ENCODE assay signal across 17 cellular contexts in genomic region chr5:141095263-141095641, GRCh38. TPM values are rescaled to one million over a fixed set of nuclear protein-coding genes. Genes with fewer than 3 reads are reported as not detected.
DNase-seq lines count a peak whose midpoint lies in the region; ATAC-seq and TF ChIP-seq lines count a peak whose summit lies in the region.
"Had no signal": no experiment of that assay in that cellular context is flagged by ENCODE, and none has a peak within 500 bp of the region (broad histone marks: within the 10 kb centered on the region; RNA-seq: fewer than 3 reads in every experiment).

No MANE protein-coding gene starts in this region.

- peaks cover 2% of the 10 kb centered on the region for H3K27me3 Mint-ChIP-seq in mesothelial cell of epicardium (ENCODE audit: low read depth)
- H3K27me3 Mint-ChIP-seq in activated naive CD4-positive, alpha-beta T cell treated with anti-CD3 and anti-CD28 coated beads, Interleukin-2, amount 10 ng/mL, durations not matched to agents 7 days and 5 days, result peaks cover 17% of the 10 kb centered on the region
- peaks cover 18% of the 10 kb centered on the region for H3K27me3 Mint-ChIP-seq in T-helper 17 cell

- H3K9me3 Mint-ChIP-seq in mesothelial cell of epicardium, result peaks cover 38% of the 10 kb centered on the region
- peaks cover 18% of the 10 kb centered on the region for H3K9me3 Mint-ChIP-seq in activated naive CD4-positive, alpha-beta T cell treated with anti-CD3 and anti-CD28 coated beads, Interleukin-2, amount 10 ng/mL, durations not matched to agents 7 days and 5 days

- ATAC-seq in heart right ventricle (no peak), Right ventricle myocardium inferior (no peak), T-helper 17 cell (no peak)
- ATAC-seq: activated CD4-positive, alpha-beta T cell treated with anti-CD3 and anti-CD28 coated beads for 36 hours had no signal

- H3K9me3 ChIP-seq in heart right ventricle (peaks cover 0 to 85% (median 15%) of the 10 kb centered on the region in 11 donors), T-helper 17 cell (ENCODE audit: control insufficient read depth, low read length, poor library complexity, severe bottlenecking) (peaks cover under 1% of the 10 kb centered on the region)

- no peak for DNase-seq in heart right ventricle
- DNase-seq in Right ventricle myocardium inferior (ENCODE audit: missing footprints), result no peak
- DNase-seq in dorsolateral prefrontal cortex, result no peak
- no peak for DNase-seq in mesothelial cell of epicardium (ENCODE audit: low spot score in 2 of 2, unreplicated experiment in 2 of 2)
- no peak for DNase-seq in activated naive CD4-positive, alpha-beta T cell treated with anti-CD3 and anti-CD28 coated beads, Interleukin-2, amount 10 ng/mL, durations not matched to agents 7 days and 5 days
- no peak for DNase-seq in DMS79 treated with DMSO at 0.1 percent for 48 hours (lab: John Stamatoyannopoulos, UW)
- no peak for DNase-seq in T-helper 17 cell
- no peak for DNase-seq in HCEC 1CT
- DNase-seq: activated CD4-positive, alpha-beta T cell treated with anti-CD3 and anti-CD28 coated beads for 36 hours; activated T-cell treated with anti-CD3 and anti-CD28 coated beads, Interleukin-2, amount 50 U/mL, for 48 hours; islet precursor cell; NCI-H510A had no signal

- H3K4me1 Mint-ChIP-seq in mesothelial cell of epicardium (peaks cover 4% of the 10 kb centered on the region), T-helper 17 cell (no peaks in the 10 kb centered on the region)
- no peaks in the 10 kb centered on the region for H3K4me1 Mint-ChIP-seq in activated naive CD4-positive, alpha-beta T cell treated with anti-CD3 and anti-CD28 coated beads, Interleukin-2, amount 10 ng/mL, durations not matched to agents 7 days and 5 days
- H3K4me1 Mint-ChIP-seq: activated CD4-positive, alpha-beta T cell treated with anti-CD3 and anti-CD28 coated beads for 36 hours had no signal

- H3K27ac ChIP-seq in heart right ventricle (no peak overlapping the region), dorsolateral prefrontal cortex (no peak overlapping the region)
- H3K27ac ChIP-seq: SJSA1 had no signal

- H3K27me3 ChIP-seq in heart right ventricle (peaks cover 0 to 65% (median 36%) of the 10 kb centered on the region in 7 donors), dorsolateral prefrontal cortex (peaks cover 0 to 37% (median 5%) of the 10 kb centered on the region in 45 donors)
- H3K27me3 ChIP-seq: SJSA1 had no signal

- no peaks in the 10 kb centered on the region for H3K4me1 ChIP-seq in heart right ventricle
- H3K4me1 ChIP-seq: SJSA1 had no signal

- TF ChIP-seq CTCF in heart right ventricle (IDR thresholded peaks at IDR 0.05) (no peak), dorsolateral prefrontal cortex (IDR thresholded peaks at IDR 0.05 in 54 of 56, conservative IDR thresholded peaks at IDR 0.05 in 2 of 56; ENCODE audit: low read depth in 1 of 56, partially characterized antibody in 56 of 56) (no peak), mesothelial cell of epicardium (IDR thresholded peaks at IDR 0.05; ENCODE audit: unreplicated experiment) (no peak)

- H3K36me3 Mint-ChIP-seq in mesothelial cell of epicardium (peaks cover 40% of the 10 kb centered on the region), T-helper 17 cell (ENCODE audit: low read depth) (peaks cover 3% of the 10 kb centered on the region)
- no peaks in the 10 kb centered on the region for H3K36me3 Mint-ChIP-seq in activated naive CD4-positive, alpha-beta T cell treated with anti-CD3 and anti-CD28 coated beads, Interleukin-2, amount 10 ng/mL, durations not matched to agents 7 days and 5 days

- CTCF ChIA-PET in activated naive CD4-positive, alpha-beta T cell treated with anti-CD3 and anti-CD28 coated beads, Interleukin-2, amount 10 ng/mL, durations not matched to agents 7 days and 5 days (lab: Charles Lee), result interaction anchor here (1.0 kb wide), 1 partner anchor 428 kb away, joined by 3 read pairs; no protein-coding TSS in a partner anchor

- peak overlapping the region in 9 of 10 donors; percentile 14 to 48 (median 36) for H3K4me3 ChIP-seq in heart right ventricle
- peak overlapping the region in 47 of 59 donors; percentile 17 to 64 (median 43) for H3K4me3 ChIP-seq in dorsolateral prefrontal cortex

- H3K4me3 Mint-ChIP-seq in mesothelial cell of epicardium, result peak overlapping the region; percentile 98
- no peak overlapping the region for H3K4me3 Mint-ChIP-seq in activated naive CD4-positive, alpha-beta T cell treated with anti-CD3 and anti-CD28 coated beads, Interleukin-2, amount 10 ng/mL, durations not matched to agents 7 days and 5 days
- H3K4me3 Mint-ChIP-seq in T-helper 17 cell, result no peak overlapping the region
- H3K4me3 Mint-ChIP-seq: activated CD4-positive, alpha-beta T cell treated with anti-CD3 and anti-CD28 coated beads for 36 hours had no signal

- WGBS in heart right ventricle, 2 donors, result 37 to 39% methylated on average over 12 of the region's 12 CpGs

- intact Hi-C loops in heart right ventricle (cut with DNase I), result no loop called here
- intact Hi-C loops in Right ventricle myocardium inferior (cut with DNase I), result no loop called here
- intact Hi-C loops in dorsolateral prefrontal cortex (cut with DNase I), result loop anchor here in 1 of 2 donors (5.0 kb wide), 1 partner anchor 467 kb away; no protein-coding TSS in a partner anchor

- H3K27ac Mint-ChIP-seq in mesothelial cell of epicardium, result peak overlapping the region; percentile 100
- no peak overlapping the region for H3K27ac Mint-ChIP-seq in activated naive CD4-positive, alpha-beta T cell treated with anti-CD3 and anti-CD28 coated beads, Interleukin-2, amount 10 ng/mL, durations not matched to agents 7 days and 5 days
- no peak overlapping the region for H3K27ac Mint-ChIP-seq in T-helper 17 cell
- H3K27ac Mint-ChIP-seq: activated CD4-positive, alpha-beta T cell treated with anti-CD3 and anti-CD28 coated beads for 36 hours had no signal

- no peaks in the 10 kb centered on the region for H3K36me3 ChIP-seq in heart right ventricle
- H3K36me3 ChIP-seq: SJSA1 had no signal

RNA-seq across cellular contexts. Expression of gene PCDHB2, which starts 0.8 kb away (rescaled TPM):
- total RNA-seq in heart right ventricle, result 1 to 10 TPM in 8 of 10 donors, under 1 TPM in 2; 0.87 to 3.8 (median 2.2) TPM
- under 1 TPM; 0.58 to 0.59 TPM for polyA plus RNA-seq in heart right ventricle
- 1.7 TPM for total RNA-seq in Right ventricle myocardium inferior
- total RNA-seq in dorsolateral prefrontal cortex, result 10 to 100 TPM in 19 of 120 experiments, 1 to 10 TPM in 101; 3.4 to 15.2 (median 7.4) TPM
- total RNA-seq in mesothelial cell of epicardium, result 116 to 127 TPM (median 118 TPM) in 3 replicates
- under 1 TPM; 0.13 to 0.25 TPM for total RNA-seq in T-helper 17 cell
- total RNA-seq: activated CD4-positive, alpha-beta T cell treated with anti-CD3 and anti-CD28 coated beads for 36 hours had no signal

RNA-seq across cellular contexts. Expression of gene PCDHB3, which starts 5.0 kb away (rescaled TPM):
- total RNA-seq in heart right ventricle (1 to 10 TPM in 6 of 10 donors, under 1 TPM in 4; 0.40 to 2.0 (median 1.1) TPM), Right ventricle myocardium inferior (0.70 TPM), dorsolateral prefrontal cortex (10 to 100 TPM in 2 of 120 experiments, 1 to 10 TPM in 118; 2.9 to 12.7 (median 5.8) TPM), mesothelial cell of epicardium (19.2 to 21.6 TPM (median 19.8 TPM) in 3 replicates), T-helper 17 cell (not detected)
- polyA plus RNA-seq in heart right ventricle, result under 1 TPM; 0.29 to 0.37 TPM
- total RNA-seq: activated CD4-positive, alpha-beta T cell treated with anti-CD3 and anti-CD28 coated beads for 36 hours had no signal

RNA-seq across cellular contexts. Expression of gene PCDHB4, which starts 26.4 kb away (rescaled TPM):
- total RNA-seq in heart right ventricle (1 to 10 TPM; 1.3 to 3.3 (median 2.3) TPM), Right ventricle myocardium inferior (1.5 TPM), dorsolateral prefrontal cortex (10 to 100 TPM in 113 of 120 experiments, 1 to 10 TPM in 7; 7.9 to 23.8 (median 14.2) TPM), mesothelial cell of epicardium (7.9 to 8.6 TPM (median 8.0 TPM) in 3 replicates), T-helper 17 cell (not detected)
- under 1 TPM; 0.51 to 0.78 TPM for polyA plus RNA-seq in heart right ventricle
- total RNA-seq: activated CD4-positive, alpha-beta T cell treated with anti-CD3 and anti-CD28 coated beads for 36 hours; bronchial epithelial cell had no signal

RNA-seq across cellular contexts. Expression of gene PCDHB5, which starts 39.8 kb away (rescaled TPM):
- 1 to 10 TPM; 2.4 to 7.4 (median 4.6) TPM for total RNA-seq in heart right ventricle
- 1 to 10 TPM in 1 of 2 donors, under 1 TPM in 1; 0.73 to 1.2 TPM for polyA plus RNA-seq in heart right ventricle
- 1.6 TPM for total RNA-seq in Right ventricle myocardium inferior
- 10 to 100 TPM in 58 of 120 experiments, 1 to 10 TPM in 62; 4.1 to 16.4 (median 9.9) TPM for total RNA-seq in dorsolateral prefrontal cortex
- total RNA-seq in mesothelial cell of epicardium, result 5.2 to 6.8 TPM (median 6.0 TPM) in 3 replicates
- total RNA-seq in T-helper 17 cell, result under 1 TPM; 0.12 to 0.34 TPM
- total RNA-seq: activated CD4-positive, alpha-beta T cell treated with anti-CD3 and anti-CD28 coated beads for 36 hours had no signal

RNA-seq across cellular contexts. Expression of gene PCDHB1, which starts 44.1 kb away (rescaled TPM):
- not detected for total RNA-seq in heart right ventricle
- not detected for polyA plus RNA-seq in heart right ventricle
- total RNA-seq in Right ventricle myocardium inferior, result not detected
- total RNA-seq in dorsolateral prefrontal cortex, result under 1 TPM in 107 of 120 experiments, not detected in 13; 0.04 to 0.30 (median 0.11) TPM
- total RNA-seq in mesothelial cell of epicardium, result 0.16 to 0.18 TPM (median 0.16 TPM) in 3 replicates
- total RNA-seq in T-helper 17 cell, result not detected
- total RNA-seq: activated CD4-positive, alpha-beta T cell treated with anti-CD3 and anti-CD28 coated beads for 36 hours; bronchial epithelial cell; osteoblast; SJSA1 had no signal
- polyA plus RNA-seq: AG04450, esophagus had no signal
